In the genomic region with DNA sequence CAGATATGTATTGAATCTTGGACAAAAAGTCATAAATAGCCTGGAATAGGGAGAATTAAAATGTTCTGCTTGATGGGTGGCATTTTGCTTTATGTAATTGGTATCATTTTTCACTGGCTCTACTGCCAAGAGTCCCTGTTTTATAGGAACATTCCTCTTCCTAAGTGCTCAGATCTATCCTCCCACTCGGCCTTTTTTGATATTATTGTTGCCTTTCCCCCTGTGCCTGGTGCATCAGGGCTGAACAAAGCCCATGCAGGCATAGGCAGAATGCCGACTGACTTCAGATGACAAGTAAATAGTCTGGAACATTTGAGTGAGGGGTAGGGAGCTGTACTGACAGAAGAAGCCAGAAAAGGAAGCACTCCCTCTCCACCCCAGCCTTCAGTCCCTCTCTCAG, we compare ENCODE assay signal across 15 cellular contexts.
DNase-seq lines count a peak whose midpoint lies in the region; ATAC-seq and TF ChIP-seq lines count a peak whose summit lies in the region.
"Had no signal": no experiment of that assay in that cellular context is flagged by ENCODE, and none has a peak within 500 bp of the region (broad histone marks: within the 10 kb centered on the region; RNA-seq: fewer than 3 reads in every experiment).

No MANE protein-coding gene starts in this region.

- TF ChIP-seq POLR2A in esophagus muscularis mucosa (IDR thresholded peaks at IDR 0.05; ENCODE audit: low read depth) (no peak), testis (IDR thresholded peaks at IDR 0.05) (no peak)

- no peaks in the 10 kb centered on the region for H3K9me3 ChIP-seq in PC-3 (ENCODE audit: low read length)
- H3K9me3 ChIP-seq in esophagus muscularis mucosa: no peaks in the 10 kb centered on the region
- no peaks in the 10 kb centered on the region for H3K9me3 ChIP-seq in testis
- H3K9me3 ChIP-seq: A549, Caco-2 had no signal

- no peak overlapping the region for H3K4me2 ChIP-seq in PC-3 (ENCODE audit: low read length)
- H3K4me2 ChIP-seq: A549, GM23338 had no signal

- POLR2A ChIA-PET in PC-3 (lab: Charles Lee; ENCODE audit: unreplicated experiment): no interaction called here

- WGBS in esophagus muscularis mucosa: 64% methylated on average over 2 of the region's 2 CpGs
- 29 to 44% methylated on average over 2 of the region's 2 CpGs for WGBS in testis, 2 donors

- no peaks in the 10 kb centered on the region for H3K36me3 ChIP-seq in PC-3 (ENCODE audit: low read depth, low read length)
- no peaks in the 10 kb centered on the region for H3K36me3 ChIP-seq in esophagus muscularis mucosa
- H3K36me3 ChIP-seq in testis (ENCODE audit: low read depth, missing control alignments): no peaks in the 10 kb centered on the region

- H3K27me3 ChIP-seq in PC-3 (ENCODE audit: low read length) (no peaks in the 10 kb centered on the region), esophagus muscularis mucosa (no peaks in the 10 kb centered on the region), testis (no peaks in the 10 kb centered on the region)

- TF ChIP-seq CTCF in PC-3 (conservative IDR thresholded peaks at IDR 0.05; ENCODE audit: low read depth, low read length): no peak
- no peak for TF ChIP-seq CTCF in esophagus muscularis mucosa (IDR thresholded peaks at IDR 0.05)
- TF ChIP-seq CTCF in testis (IDR thresholded peaks at IDR 0.05): no peak
- TF ChIP-seq CTCF in osteocyte (IDR thresholded peaks at IDR 0.05): no peak

- H3K4me3 ChIP-seq in PC-3 (ENCODE audit: low read length) (no peak overlapping the region), esophagus muscularis mucosa (no peak overlapping the region), testis (no peak overlapping the region)
- H3K4me3 ChIP-seq: A549, GM12878, GM23338 had no signal

- peaks cover 22% of the 10 kb centered on the region for H3K27me3 Mint-ChIP-seq in osteocyte (ENCODE audit: unreplicated experiment)

- H3K9ac ChIP-seq in PC-3 (ENCODE audit: low read length): no peak overlapping the region

- peak; percentile 70 for ATAC-seq in PC-3
- no peak for ATAC-seq in left ventricle myocardium superior

- no peaks in the 10 kb centered on the region for H3K9me2 ChIP-seq in PC-3 (replicated peaks; ENCODE audit: low read length)

- TF ChIP-seq EP300 in esophagus muscularis mucosa (IDR thresholded peaks at IDR 0.05): no peak

- CTCF ChIA-PET in PC-3 (lab: Charles Lee): interaction anchor here (0.6 to 1.4 kb wide), 9 partner anchors 9 to 575 kb away, joined by 3 to 8 read pairs (median 4); no protein-coding TSS in a partner anchor

- H3F3A ChIP-seq in PC-3 (ENCODE audit: low read length, unreplicated experiment): no peaks in the 10 kb centered on the region

- DNase-seq in Ammon's horn (ENCODE audit: low spot score): peak; percentile 13
- no peak for DNase-seq in PC-3
- DNase-seq in esophagus muscularis mucosa (ENCODE audit: extremely low spot score): peak; percentile 45
- DNase-seq in testis: peak; percentile 65
- no peak for DNase-seq in NCI-H526 treated with DMSO at 0.1 percent for 48 hours (lab: John Stamatoyannopoulos, UW)
- no peak for DNase-seq in osteocyte (ENCODE audit: extremely low spot score, unreplicated experiment)
- DNase-seq in left ventricle myocardium superior: no peak
- DNase-seq: 8988T; CD4-positive, alpha-beta memory T cell; DMS 273 treated with DMSO at 0.1 percent for 48 hours had no signal

- no peak overlapping the region for H3K27ac Mint-ChIP-seq in osteocyte (ENCODE audit: unreplicated experiment)
- H3K27ac Mint-ChIP-seq: CD4-positive, alpha-beta memory T cell; GM23338; H9 had no signal

- no peaks in the 10 kb centered on the region for H4K20me1 ChIP-seq in PC-3 (ENCODE audit: low read length)

- H3K36me3 Mint-ChIP-seq in osteocyte (ENCODE audit: unreplicated experiment): no peaks in the 10 kb centered on the region
- H3K36me3 Mint-ChIP-seq: CD4-positive, alpha-beta memory T cell had no signal

- H3K27ac ChIP-seq in PC-3 (ENCODE audit: low read length) (no peak overlapping the region), esophagus muscularis mucosa (replicated peaks in 1 of 4) (no peak overlapping the region), testis (peak overlapping the region; percentile 22 to 40)
- H3K27ac ChIP-seq: A549 had no signal

- H3K9me3 Mint-ChIP-seq in osteocyte (ENCODE audit: unreplicated experiment): no peaks in the 10 kb centered on the region
- H3K9me3 Mint-ChIP-seq: GM23338, H9 had no signal

- no peak overlapping the region for H3K4me3 Mint-ChIP-seq in osteocyte (ENCODE audit: unreplicated experiment)
- H3K4me3 Mint-ChIP-seq: CD4-positive, alpha-beta memory T cell; GM23338; H9 had no signal

- intact Hi-C loops in PC-3 (cut with micrococcal nuclease): loop anchor here (2.0 to 5.0 kb wide), 2 partner anchors 60 to 1143 kb away; partner anchors contain the start of gene TFAP2B
- intact Hi-C loops in esophagus muscularis mucosa (cut with DNase I): no loop called here
- intact Hi-C loops in testis (cut with DNase I; ENCODE audit: low total_unique reads): no loop called here
- intact Hi-C loops in left ventricle myocardium superior (cut with micrococcal nuclease): loop anchor here (5.0 kb wide), 1 partner anchor 1148 kb away; no protein-coding TSS in a partner anchor

- no TSS peak for BruUV-seq in PC-3 (replicated peaks; lab: Mats Ljungman, UMichigan)

- no peaks in the 10 kb centered on the region for H3K4me1 Mint-ChIP-seq in osteocyte (ENCODE audit: unreplicated experiment)
- H3K4me1 Mint-ChIP-seq: CD4-positive, alpha-beta memory T cell; GM23338; H9 had no signal

- no peaks in the 10 kb centered on the region for H3K79me2 ChIP-seq in PC-3 (ENCODE audit: low read length)

- peak overlapping the region; percentile 24; the same call in 1 of the 2 replicates for H2AFZ ChIP-seq in PC-3 (ENCODE audit: low read length)
- H2AFZ ChIP-seq: GM23338 had no signal

- H3K4me1 ChIP-seq in PC-3 (ENCODE audit: insufficient read depth, low read length): 0 out of 2 replicates have a peak, but pooled peaks cover 3% of the 10 kb centered on the region
- H3K4me1 ChIP-seq in esophagus muscularis mucosa: no peaks in the 10 kb centered on the region
- H3K4me1 ChIP-seq in testis: no peaks in the 10 kb centered on the region
- H3K4me1 ChIP-seq: A549, Caco-2 had no signal

Comparison
In these comparisons a context has a peak if more than half of its experiments do, and no peak if none do; other contexts are left out.
1. DNase-seq: peak in Ammon's horn (single experiment), esophagus muscularis mucosa (single experiment) and testis (single experiment); none in PC-3 (single experiment), NCI-H526 treated with DMSO at 0.1 percent for 48 hours (single experiment), osteocyte (single experiment) and left ventricle myocardium superior (single experiment).
2. H3K27ac ChIP-seq: peak in testis (2 of 2); none in PC-3 (single experiment) and esophagus muscularis mucosa (0 of 4).
3. intact Hi-C loops: an anchor here in PC-3 (2.0 to 5.0 kb wide) and left ventricle myocardium superior (5.0 kb wide); none called in esophagus muscularis mucosa and testis.